ENCODE assay signal across 8 cellular contexts in genomic region chr6:4776493-4776966, GRCh38. TPM values are rescaled to one million over a fixed set of nuclear protein-coding genes. Genes with fewer than 3 reads are reported as not detected.
DNase-seq lines count a peak whose midpoint lies in the region; ATAC-seq, FAIRE-seq and TF ChIP-seq lines count a peak whose summit lies in the region.

No MANE protein-coding gene starts in this region.

- H3K27me3 ChIP-seq in dorsolateral prefrontal cortex (no peaks in the 10 kb centered on the region), mononuclear cell (ENCODE audit: insufficient read depth, low read length) (no peaks in the 10 kb centered on the region), upper lobe of right lung (no peaks in the 10 kb centered on the region)

- H3K27ac Mint-ChIP-seq in activated CD4-positive, alpha-beta T cell treated with anti-CD3 and anti-CD28 coated beads for 36 hours, result no peak overlapping the region

- peaks cover 60% of the 10 kb centered on the region for H3K4me1 Mint-ChIP-seq in activated CD4-positive, alpha-beta T cell treated with anti-CD3 and anti-CD28 coated beads for 36 hours

- H3K4me3 ChIP-seq in dorsolateral prefrontal cortex, result peak overlapping the region; percentile 37 to 82 (median 70)
- H3K4me3 ChIP-seq in mononuclear cell (ENCODE audit: low read length), result peak overlapping the region; percentile 51
- peak overlapping the region; percentile 67 for H3K4me3 ChIP-seq in upper lobe of right lung

- H3K27me3 Mint-ChIP-seq in activated CD4-positive, alpha-beta T cell treated with anti-CD3 and anti-CD28 coated beads for 36 hours, result peaks cover 11% of the 10 kb centered on the region

- intact Hi-C loops in activated CD4-positive, alpha-beta T cell treated with anti-CD3 and anti-CD28 coated beads for 36 hours (cut with DNase I, micrococcal nuclease), result loop anchor here (1.0 to 5.0 kb wide), 11 partner anchors 129 to 1709 kb away; partner anchors contain the start of genes RPP40 (in 2 of the 2), FARS2 (in 1 of the 2) and RIPK1 (in 1 of the 2)
- intact Hi-C loops in dorsolateral prefrontal cortex (cut with DNase I), result loop anchor here in 1 of 2 donors (5.0 to 10.0 kb wide), 3 partner anchors 129 to 228 kb away; partner anchors contain the start of gene RPP40
- intact Hi-C loops in upper lobe of right lung (cut with DNase I), result no loop called here

- H3K36me3 ChIP-seq in upper lobe of right lung, result no peaks in the 10 kb centered on the region

- H3K4me1 ChIP-seq in mononuclear cell (ENCODE audit: insufficient read depth, low read length) (peaks cover 44% of the 10 kb centered on the region), upper lobe of right lung (peaks cover 29% of the 10 kb centered on the region)

- FAIRE-seq in RCC 7860 (lab: Jason Lieb, UNC), result no peak

- TF ChIP-seq CTCF in dorsolateral prefrontal cortex (IDR thresholded peaks at IDR 0.05 in 54 of 56, conservative IDR thresholded peaks at IDR 0.05 in 2 of 56; ENCODE audit: low read depth in 1 of 56, partially characterized antibody in 56 of 56) (no peak), upper lobe of right lung (IDR thresholded peaks at IDR 0.05) (no peak)

- POLR2A ChIA-PET in activated CD4-positive, alpha-beta T cell treated with anti-CD3 and anti-CD28 coated beads for 36 hours (lab: Charles Lee), result interaction anchor here (0.6 to 1.4 kb wide), 2 partner anchors 14 to 139 kb away, joined by 3 to 4 read pairs; no protein-coding TSS in a partner anchor

- peak; percentile 66 for DNase-seq in activated CD4-positive, alpha-beta T cell treated with anti-CD3 and anti-CD28 coated beads for 36 hours
- no peak for DNase-seq in activated CD4-positive, alpha-beta T cell treated with anti-CD3 and anti-CD28 coated beads, Interleukin-2, amount 50 U/mL, for 1 hour
- DNase-seq in RCC 7860 (ENCODE audit: low spot score), result peak; percentile 10
- peak in 1 of 10 donors; percentile 13 for DNase-seq in dorsolateral prefrontal cortex
- DNase-seq in upper lobe of right lung, result peak; percentile 80
- DNase-seq in NCI-H1436 treated with DMSO at 0.1 percent for 48 hours (lab: John Stamatoyannopoulos, UW), result no peak

- peak overlapping the region; percentile 81 for H3K4me3 Mint-ChIP-seq in activated CD4-positive, alpha-beta T cell treated with anti-CD3 and anti-CD28 coated beads for 36 hours

- H3K9me3 ChIP-seq in mononuclear cell (ENCODE audit: low read depth, low read length) (no peaks in the 10 kb centered on the region), upper lobe of right lung (no peaks in the 10 kb centered on the region)

- peaks cover 19% of the 10 kb centered on the region for H3K9me3 Mint-ChIP-seq in activated CD4-positive, alpha-beta T cell treated with anti-CD3 and anti-CD28 coated beads for 36 hours (ENCODE audit: low read depth)

- CTCF ChIA-PET in activated CD4-positive, alpha-beta T cell treated with anti-CD3 and anti-CD28 coated beads for 36 hours (lab: Charles Lee), result no interaction called here

- peak; percentile 5 for ATAC-seq in activated CD4-positive, alpha-beta T cell treated with anti-CD3 and anti-CD28 coated beads for 36 hours
- ATAC-seq in HG02571 (IDR thresholded peaks at IDR 0.05; ENCODE audit: unreplicated experiment) (peak; percentile 8), upper lobe of right lung (peak; percentile 2)

- H3K36me3 Mint-ChIP-seq in activated CD4-positive, alpha-beta T cell treated with anti-CD3 and anti-CD28 coated beads for 36 hours (ENCODE audit: low read depth), result peaks cover 15% of the 10 kb centered on the region

- H3K27ac ChIP-seq in dorsolateral prefrontal cortex (peak overlapping the region in 15 of 59 donors; percentile 55 to 86 (median 69)), upper lobe of right lung (peak overlapping the region; percentile 70)

RNA-seq across cellular contexts. Expression of gene CDYL, which starts 0.3 kb away (rescaled TPM):
- 10 to 100 TPM; 22.1 to 33.7 TPM for total RNA-seq in activated CD4-positive, alpha-beta T cell treated with anti-CD3 and anti-CD28 coated beads for 36 hours
- total RNA-seq in dorsolateral prefrontal cortex, result 100 to 1,000 TPM in 24 of 120 experiments, 10 to 100 TPM in 96; 59.7 to 141 (median 86.0) TPM
- 72.3 TPM for total RNA-seq in mononuclear cell
- 40.8 TPM for total RNA-seq in upper lobe of right lung

Comparison
In these comparisons a context has a peak if more than half of its experiments do, and no peak if none do; other contexts are left out.
1. DNase-seq: peak in activated CD4-positive, alpha-beta T cell treated with anti-CD3 and anti-CD28 coated beads for 36 hours (single experiment), RCC 7860 (single experiment) and upper lobe of right lung (single experiment); none in activated CD4-positive, alpha-beta T cell treated with anti-CD3 and anti-CD28 coated beads, Interleukin-2, amount 50 U/mL, for 1 hour (single experiment) and NCI-H1436 treated with DMSO at 0.1 percent for 48 hours (single experiment).
2. Peak in every context shown above with its lines, with median percentiles within 50 percentile points of each other: ATAC-seq and H3K4me3 ChIP-seq.